In genomic region chr16:9337262-9338032, GRCh38 we compare ENCODE assay signal across 23 cellular contexts.
"Had no signal": no experiment of that assay in that cellular context is flagged by ENCODE, and none has a peak within 500 bp of the region (broad histone marks: within the 10 kb centered on the region; RNA-seq: fewer than 3 reads in every experiment).

No MANE protein-coding gene starts in this region.

- H3K36me3 ChIP-seq: gastrocnemius medialis, left lung, lower lobe of right lung, neutrophil, pancreas, sigmoid colon, stomach, tibial nerve, upper lobe of left lung, uterus had no signal

- H3K4me1 ChIP-seq: gastrocnemius medialis, left lung, lower lobe of right lung, pancreas, sigmoid colon, tibial nerve, upper lobe of left lung, uterus had no signal

- DNase-seq: cerebellar nuclear complex; cortex of kidney; effector memory CD8-positive, alpha-beta T cell; foreskin fibroblast; gastrocnemius medialis; left lung; lower lobe of right lung; mucosa of descending colon; naive B cell; pancreas; retina; sigmoid colon; stimulated activated CD4-positive, alpha-beta T cell treated with anti-CD3 and anti-CD28 coated beads, Interleukin-2, amount 100 ng/mL, for 24 hours; stimulated activated CD4-positive, alpha-beta T cell treated with anti-CD3 and anti-CD28 coated beads, Interleukin-4, amount 100 ng/mL, for 24 hours; stimulated activated naive CD4-positive, alpha-beta T cell treated with Interleukin-2 at 50 U/mL for 16 hours; stomach; upper lobe of left lung; uterus had no signal

- ATAC-seq: effector memory CD8-positive, alpha-beta T cell; gastrocnemius medialis; left lung; lower lobe of right lung; mucosa of descending colon; natural killer cell treated with Interleukin-12 subunit alpha and Interleukin-12 subunit beta and Interleukin-15 and Interleukin-18, amount 100 ng/mL, for 72 hours; pancreas; stimulated activated effector memory CD8-positive, alpha-beta T cell treated with anti-CD3 and anti-CD28 coated beads, Interleukin-12 subunit alpha, Interleukin-12 subunit beta, amount 100 ng/mL, for 72 hours had no signal

- H3K27me3 ChIP-seq: gastrocnemius medialis, left lung, pancreas, sigmoid colon, stomach, tibial nerve, upper lobe of left lung, uterus had no signal

- H3K4me3 ChIP-seq: gastrocnemius medialis, left lung, lower lobe of right lung, mucosa of descending colon, pancreas, sigmoid colon, stomach, tibial nerve, upper lobe of left lung, uterus had no signal

- H3K27ac ChIP-seq: gastrocnemius medialis, left lung, lower lobe of right lung, neutrophil, pancreas, sigmoid colon, stomach, tibial nerve, upper lobe of left lung, uterus had no signal

- H3K9me3 ChIP-seq: gastrocnemius medialis, left lung, lower lobe of right lung, mucosa of descending colon, neutrophil, pancreas, sigmoid colon, stomach, upper lobe of left lung, uterus had no signal

- FAIRE-seq: keratinocyte, pancreas had no signal
